1 cellular context compared by ENCODE assay signal in the genomic region with DNA sequence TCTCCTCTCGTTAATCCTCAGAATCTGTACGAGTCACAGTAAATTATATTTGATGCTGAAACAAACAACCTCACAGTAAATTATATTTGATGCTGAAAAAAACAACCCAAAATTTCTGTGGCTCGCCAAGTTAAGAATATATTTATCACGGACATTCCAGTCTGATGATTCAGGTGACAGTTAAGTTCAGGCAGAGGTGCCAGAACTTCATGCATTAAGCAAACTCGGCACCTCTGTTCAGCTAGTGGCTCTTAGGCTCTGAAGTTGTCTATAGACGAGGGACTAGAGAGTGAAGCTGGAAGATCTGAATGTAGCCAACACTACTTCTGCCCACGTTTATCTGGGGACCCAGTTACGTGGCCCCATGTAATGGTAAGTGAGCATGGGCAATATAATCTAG.
TF ChIP-seq lines count a peak whose summit lies in the region.

No MANE protein-coding gene starts in this region.

TF ChIP-seq in SK-N-SH, 30 proteins besides CTCF, POLR2A, EP300 and RAD21 (continued from another document):
- TF ChIP-seq, protein P1, sequence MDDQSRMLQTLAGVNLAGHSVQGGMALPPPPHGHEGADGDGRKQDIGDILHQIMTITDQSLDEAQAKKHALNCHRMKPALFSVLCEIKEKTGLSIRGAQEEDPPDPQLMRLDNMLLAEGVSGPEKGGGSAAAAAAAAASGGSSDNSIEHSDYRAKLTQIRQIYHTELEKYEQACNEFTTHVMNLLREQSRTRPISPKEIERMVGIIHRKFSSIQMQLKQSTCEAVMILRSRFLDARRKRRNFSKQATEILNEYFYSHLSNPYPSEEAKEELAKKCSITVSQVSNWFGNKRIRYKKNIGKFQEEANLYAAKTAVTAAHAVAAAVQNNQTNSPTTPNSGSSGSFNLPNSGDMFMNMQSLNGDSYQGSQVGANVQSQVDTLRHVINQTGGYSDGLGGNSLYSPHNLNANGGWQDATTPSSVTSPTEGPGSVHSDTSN (IDR thresholded peaks at IDR 0.05): peak; percentile 41; the same call in 1 of the 2 replicates
- peak; percentile 49 for TF ChIP-seq JUND (IDR thresholded peaks at IDR 0.05)
